In genomic region chr2:25280066-25280687, GRCh38 we compare ENCODE assay signal across 13 cellular contexts.
A peak's percentile ranks its signal among the peaks of the same experiment; 100 is the strongest.
DNase-seq lines count a peak whose midpoint lies in the region; ATAC-seq and TF ChIP-seq lines count a peak whose summit lies in the region.
"Had no signal": no experiment of that assay in that cellular context is flagged by ENCODE, and none has a peak within 500 bp of the region (broad histone marks: within the 10 kb centered on the region; RNA-seq: fewer than 3 reads in every experiment).

No MANE protein-coding gene starts in this region.

- ATAC-seq in activated naive CD8-positive, alpha-beta T cell treated with anti-CD3 and anti-CD28 coated beads, Interleukin-2, amount 10 ng/mL, durations not matched to agents 7 days and 5 days (ENCODE audit: low read depth) = no peak

- POLR2A ChIA-PET in activated naive CD8-positive, alpha-beta T cell treated with anti-CD3 and anti-CD28 coated beads, Interleukin-2, amount 10 ng/mL, durations not matched to agents 7 days and 5 days (lab: Charles Lee) = interaction anchor here (0.9 to 6.0 kb wide), 4 partner anchors 13 to 83 kb away, joined by 5 to 107 read pairs (median 15); no protein-coding TSS in a partner anchor

- peak overlapping the region in 3 of 4 donors; percentile 23 to 80 (median 77) for H3K4me3 Mint-ChIP-seq in IgD-negative memory B cell
- peak overlapping the region; percentile 39 for H3K4me3 Mint-ChIP-seq in activated naive CD8-positive, alpha-beta T cell treated with anti-CD3 and anti-CD28 coated beads, Interleukin-2, amount 10 ng/mL, durations not matched to agents 7 days and 5 days
- H3K4me3 Mint-ChIP-seq in neural crest cell = no peak overlapping the region

- H3K4me1 Mint-ChIP-seq in IgD-negative memory B cell (peaks cover 30 to 50% (median 42%) of the 10 kb centered on the region in 3 donors), neural crest cell (peaks cover 17% of the 10 kb centered on the region)
- H3K4me1 Mint-ChIP-seq in activated naive CD8-positive, alpha-beta T cell treated with anti-CD3 and anti-CD28 coated beads, Interleukin-2, amount 10 ng/mL, durations not matched to agents 7 days and 5 days = peaks cover 41% of the 10 kb centered on the region

- no peaks in the 10 kb centered on the region for H3K4me1 ChIP-seq in HAP-1

- H3K27me3 ChIP-seq in HAP-1 (ENCODE audit: low read depth) = no peaks in the 10 kb centered on the region

- TF ChIP-seq CTCF in neural crest cell (conservative IDR thresholded peaks at IDR 0.05) = no peak

- no peaks in the 10 kb centered on the region for H3K9me3 ChIP-seq in HAP-1

- H3K27me3 Mint-ChIP-seq in IgD-negative memory B cell (no peaks in the 10 kb centered on the region), neural crest cell (ENCODE audit: low read depth) (peaks cover 3% of the 10 kb centered on the region)
- no peaks in the 10 kb centered on the region for H3K27me3 Mint-ChIP-seq in activated naive CD8-positive, alpha-beta T cell treated with anti-CD3 and anti-CD28 coated beads, Interleukin-2, amount 10 ng/mL, durations not matched to agents 7 days and 5 days

- in situ Hi-C loops in HAP-1 (cut with MboI; ENCODE audit: low sequenced_read_pairs) = no loop called here

- H3K36me3 ChIP-seq in HAP-1 (replicated peaks) = peaks cover 3% of the 10 kb centered on the region; the same call in 1 of the 2 replicates

- peak; percentile 91 for DNase-seq in CD1c-positive myeloid dendritic cell (ENCODE audit: extremely low spot score)
- no peak for DNase-seq in activated naive CD8-positive, alpha-beta T cell treated with anti-CD3 and anti-CD28 coated beads, Interleukin-2, amount 10 ng/mL, durations not matched to agents 7 days and 5 days
- DNase-seq in neural crest cell (ENCODE audit: low read depth, low spot score) = no peak
- no peak for DNase-seq in HAP-1 (ENCODE audit: low spot score in 2 of 2)
- DNase-seq in stimulated activated CD4-positive, alpha-beta T cell treated with anti-CD3 and anti-CD28 coated beads, Interleukin-2, amount 100 ng/mL, for 24 hours = no peak
- no peak for DNase-seq in stimulated activated naive CD4-positive, alpha-beta T cell treated with Interleukin-2 at 50 U/mL for 16 hours (lab: John Stamatoyannopoulos, UW)
- no peak for DNase-seq in HuH-7 (ENCODE audit: low spot score)
- DNase-seq: aorta, glutamatergic neuron, left colon, NCI-H1105, NCI-H774 had no signal

- peak overlapping the region in 2 of 3 donors; percentile 93 to 94 for H3K27ac Mint-ChIP-seq in IgD-negative memory B cell
- H3K27ac Mint-ChIP-seq in activated naive CD8-positive, alpha-beta T cell treated with anti-CD3 and anti-CD28 coated beads, Interleukin-2, amount 10 ng/mL, durations not matched to agents 7 days and 5 days = peak overlapping the region; percentile 75
- peak overlapping the region; percentile 79 for H3K27ac Mint-ChIP-seq in neural crest cell (ENCODE audit: unreplicated experiment)

- H3K36me3 Mint-ChIP-seq in IgD-negative memory B cell (peaks cover 1% of the 10 kb centered on the region), neural crest cell (ENCODE audit: low read depth) (no peaks in the 10 kb centered on the region)
- H3K36me3 Mint-ChIP-seq in activated naive CD8-positive, alpha-beta T cell treated with anti-CD3 and anti-CD28 coated beads, Interleukin-2, amount 10 ng/mL, durations not matched to agents 7 days and 5 days = peaks cover 17% of the 10 kb centered on the region

- H3K4me3 ChIP-seq in HAP-1 = no peak overlapping the region

- H3K9me3 Mint-ChIP-seq in IgD-negative memory B cell = no peaks in the 10 kb centered on the region
- no peaks in the 10 kb centered on the region for H3K9me3 Mint-ChIP-seq in activated naive CD8-positive, alpha-beta T cell treated with anti-CD3 and anti-CD28 coated beads, Interleukin-2, amount 10 ng/mL, durations not matched to agents 7 days and 5 days
- H3K9me3 Mint-ChIP-seq in neural crest cell = no peaks in the 10 kb centered on the region
